21 cellular contexts compared by ENCODE assay signal in genomic region chr15:57639306-57639705, GRCh38. TPM values are rescaled to one million over a fixed set of nuclear protein-coding genes. Genes with fewer than 3 reads are reported as not detected.
"Had no signal": no experiment of that assay in that cellular context is flagged by ENCODE, and none has a peak within 500 bp of the region (broad histone marks: within the 10 kb centered on the region; RNA-seq: fewer than 3 reads in every experiment).

No MANE protein-coding gene starts in this region.

- H3K4me3 ChIP-seq: MG63 had no signal

- ATAC-seq: HepG2 had no signal

- DNase-seq: IMR-90, Karpas-422, KG1, MG63, NCI-H1092, NCI-H1105 treated with DMSO at 0.1 percent for 48 hours, NCI-H1417 treated with DMSO at 0.1 percent for 48 hours, NCI-H187, NCI-H2029, NCI-H2081 treated with DMSO at 0.1 percent for 48 hours, NCI-H2171, NCI-H226, NCI-H446, NCI-H510A, NCI-H524 treated with DMSO at 0.1 percent for 48 hours, NCI-H69, NCI-H774, RPMI8226, SHP77, SK-N-SH had no signal

- H3K9me3 ChIP-seq: MG63, SK-N-SH had no signal

- H3K27me3 ChIP-seq: MG63 had no signal

- H3K36me3 ChIP-seq: MG63 had no signal

RNA-seq across cellular contexts. Expression of gene MYZAP, which starts 47.6 kb away (rescaled TPM):
- total RNA-seq: HepG2, IMR-90 had no signal
- polyA plus RNA-seq: HepG2, IMR-90 had no signal
